ENCODE assay signal across 17 cellular contexts in the genomic region with DNA sequence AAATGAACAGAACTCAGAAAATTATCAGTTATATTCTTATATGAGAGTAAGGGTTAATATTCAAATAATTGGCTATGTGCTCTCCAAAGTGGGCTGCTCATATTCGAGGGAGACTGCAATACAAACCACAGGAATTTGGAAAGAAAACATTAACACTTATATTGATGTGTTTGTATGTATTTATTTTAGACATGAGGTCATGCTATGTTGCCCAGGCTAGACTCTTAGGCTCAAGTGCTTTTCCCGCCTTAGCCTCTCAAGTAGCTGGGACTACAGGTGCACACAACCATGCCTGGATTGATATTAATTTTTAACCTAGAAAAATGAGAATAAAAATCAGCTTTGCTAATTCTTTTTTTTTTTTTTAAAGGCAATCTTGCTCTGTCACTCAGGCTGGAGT. TPM values are rescaled to one million over a fixed set of nuclear protein-coding genes. Genes with fewer than 3 reads are reported as not detected.
A peak's percentile ranks its signal among the peaks of the same experiment; 100 is the strongest.
DNase-seq lines count a peak whose midpoint lies in the region; ATAC-seq and TF ChIP-seq lines count a peak whose summit lies in the region.
"Had no signal": no experiment of that assay in that cellular context is flagged by ENCODE, and none has a peak within 500 bp of the region (broad histone marks: within the 10 kb centered on the region; RNA-seq: fewer than 3 reads in every experiment).

No MANE protein-coding gene starts in this region.

- ATAC-seq in lung (ENCODE audit: insufficient read depth, low FRiP score): peak; percentile 65
- ATAC-seq: activated T-helper 17 cell treated with anti-CD3 and anti-CD28 coated beads, Interleukin-2, amount 50 U/mL, for 72 hours; gastroesophageal sphincter; T-helper 17 cell had no signal

- TF ChIP-seq CTCF in lung (IDR thresholded peaks at IDR 0.05; ENCODE audit: control extremely low read depth, extremely low read depth): no peak

- no peaks in the 10 kb centered on the region for H3K27me3 ChIP-seq in lung (ENCODE audit: control insufficient read depth, insufficient read depth)
- H3K27me3 ChIP-seq: colonic mucosa, gastroesophageal sphincter had no signal

- WGBS in lung, 2 donors: 56 to 86% methylated on average over 2 of the region's 2 CpGs

- H3K4me3 ChIP-seq in lung: no peak overlapping the region
- H3K4me3 ChIP-seq: colonic mucosa, gastroesophageal sphincter had no signal

- no peaks in the 10 kb centered on the region for H3K9me3 ChIP-seq in lung (ENCODE audit: control insufficient read depth in 2 of 2, insufficient read depth in 1 of 2, low read length in 1 of 2)
- H3K9me3 ChIP-seq: colonic mucosa, gastroesophageal sphincter had no signal

- no peaks in the 10 kb centered on the region for H3K36me3 ChIP-seq in lung (ENCODE audit: control insufficient read depth in 2 of 2, insufficient read depth in 2 of 2, low read length in 2 of 2)
- H3K36me3 ChIP-seq: colonic mucosa, gastroesophageal sphincter had no signal

- H3K27ac ChIP-seq in lung (ENCODE audit: low read depth in 1 of 2, low read length in 1 of 2): no peak overlapping the region
- H3K27ac ChIP-seq: gastroesophageal sphincter had no signal

- DNase-seq in DMS153 (lab: John Stamatoyannopoulos, UW) (peak; percentile 24), HK-2 (ENCODE audit: unreplicated experiment) (peak; percentile 7), astrocyte of the hippocampus (ENCODE audit: low read depth, low spot score) (peak; percentile 50), lung (ENCODE audit: low spot score) (peak; percentile 79), NCI-H526 (lab: John Stamatoyannopoulos, UW) (no peak), RKO (ENCODE audit: low spot score) (no peak)
- DNase-seq in stimulated activated CD4-positive, alpha-beta T cell treated with anti-CD3 and anti-CD28 coated beads, Interleukin-15, amount 100 ng/mL, for 24 hours: no peak
- no peak for DNase-seq in stimulated activated CD4-positive, alpha-beta T cell treated with anti-CD3 and anti-CD28 coated beads, Interleukin-1b, Interleukin-23, amount 100 ng/mL, for 48 hours
- DNase-seq: activated B cell treated with CpG ODN at 0.5 μM for 24 hours; amniotic stem cell; colonic mucosa; COR-L47; NK-92 treated with Interleukin-12 subunit alpha and Interleukin-12 subunit beta, amount 100 ng/mL, for 24 hours; stimulated activated CD4-positive, alpha-beta T cell treated with anti-CD3 and anti-CD28 coated beads, Interleukin-2, amount 100 ng/mL, for 24 hours; T-helper 17 cell had no signal

- H3K4me1 ChIP-seq in lung (ENCODE audit: control insufficient read depth in 2 of 2, insufficient read depth in 2 of 2, low read length in 2 of 2): peaks cover 0 to 2% of the 10 kb centered on the region in 2 donors
- H3K4me1 ChIP-seq: gastroesophageal sphincter had no signal

RNA-seq across cellular contexts. Expression of gene BTBD9, which starts 35.0 kb away (rescaled TPM):
- total RNA-seq in lung: 10 to 100 TPM; 44.2 to 73.9 TPM
- polyA plus RNA-seq in lung: 10 to 100 TPM in 1 of 2 donors, 1 to 10 TPM in 1; 8.7 to 12.5 TPM

Comparison
In these comparisons a context has a peak if more than half of its experiments do, and no peak if none do; other contexts are left out.
1. DNase-seq: peak in DMS153 (single experiment), HK-2 (single experiment), astrocyte of the hippocampus (single experiment) and lung (single experiment); none in stimulated activated CD4-positive, alpha-beta T cell treated with anti-CD3 and anti-CD28 coated beads, Interleukin-15, amount 100 ng/mL, for 24 hours (single experiment), NCI-H526 (0 of 2), RKO (single experiment) and stimulated activated CD4-positive, alpha-beta T cell treated with anti-CD3 and anti-CD28 coated beads, Interleukin-1b, Interleukin-23, amount 100 ng/mL, for 48 hours (single experiment).